In the genomic region with DNA sequence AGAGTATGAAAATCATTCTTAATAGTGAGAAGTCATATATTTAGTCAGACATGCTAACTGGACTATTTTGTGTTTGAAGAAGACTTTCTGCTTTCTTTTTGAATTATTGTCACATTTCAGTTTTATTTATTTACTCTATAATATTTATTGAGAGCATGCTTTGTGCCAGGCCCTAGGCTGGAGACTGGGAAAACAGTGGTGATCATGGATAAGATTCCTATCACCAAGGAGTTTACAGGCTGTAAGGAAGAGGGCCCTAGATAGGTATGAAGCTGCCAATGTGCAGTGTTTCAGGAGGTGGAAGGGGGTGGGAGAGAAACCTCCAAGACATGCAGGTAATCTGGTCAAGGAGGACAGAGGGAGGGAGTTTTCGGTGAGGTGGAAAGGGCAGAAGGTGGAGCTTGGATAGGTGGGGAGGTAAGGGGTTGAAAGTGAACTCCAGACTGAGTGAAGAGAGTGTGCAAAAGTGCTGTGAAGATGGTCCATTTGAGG, we compare ENCODE assay signal across 24 cellular contexts.
"Had no signal": no experiment of that assay in that cellular context is flagged by ENCODE, and none has a peak within 500 bp of the region (broad histone marks: within the 10 kb centered on the region; RNA-seq: fewer than 3 reads in every experiment).

No MANE protein-coding gene starts in this region.

- H3K4me3 Mint-ChIP-seq: activated CD4-positive, alpha-beta memory T cell treated with anti-CD3 and anti-CD28 coated beads, Interleukin-2, amount 10 ng/mL, durations not matched to agents 7 days and 5 days; activated CD4-positive, alpha-beta T cell treated with anti-CD3 and anti-CD28 coated beads, Interleukin-2, amount 10 ng/mL, durations not matched to agents 7 days and 5 days; activated T-cell treated with anti-CD3 and anti-CD28 coated beads, Interleukin-2, amount 50 U/mL, for 24 hours; neural crest cell; stimulated activated naive CD8-positive, alpha-beta T cell treated with anti-CD3 and anti-CD28 coated beads, Interleukin-15, Interleukin-2, amounts not matched to agents 100 ng/mL and 50 ng/mL, for 24 hours; T-cell had no signal

- H3K36me3 ChIP-seq: brain microvascular endothelial cell, thoracic aorta had no signal

- H3K36me3 Mint-ChIP-seq: activated naive CD4-positive, alpha-beta T cell treated with anti-CD3 and anti-CD28 coated beads, Interleukin-2, amount 50 U/mL, for 72 hours had no signal

- H3K4me3 ChIP-seq: coronary artery, dorsolateral prefrontal cortex, spleen, thoracic aorta had no signal

- H3K9me3 ChIP-seq: spleen, thoracic aorta had no signal

- DNase-seq: activated CD4-positive, alpha-beta memory T cell treated with anti-CD3 and anti-CD28 coated beads, Interleukin-2, amount 10 ng/mL, durations not matched to agents 7 days and 5 days; activated CD4-positive, alpha-beta T cell treated with anti-CD3 and anti-CD28 coated beads for 1 hour; activated CD4-positive, alpha-beta T cell treated with anti-CD3 and anti-CD28 coated beads, Interleukin-2, amount 10 ng/mL, durations not matched to agents 7 days and 5 days; activated CD8-positive, alpha-beta memory T cell treated with anti-CD3 and anti-CD28 coated beads, Interleukin-2, amount 50 U/mL, for 48 hours; activated gamma-delta T cell treated with Interleukin-2 at 50 U/mL for 16 hours; activated T-cell treated with anti-CD3 and anti-CD28 coated beads, Interleukin-2, amount 50 U/mL, for 24 hours; amniotic stem cell; brain microvascular endothelial cell; dorsolateral prefrontal cortex; effector memory CD4-positive, alpha-beta T cell; islet precursor cell; left ventricle myocardium superior; occipital lobe; right cardiac atrium; spleen; T-cell; T-helper 9 cell; trophoblast cell had no signal

- H3K4me1 Mint-ChIP-seq: activated CD4-positive, alpha-beta memory T cell treated with anti-CD3 and anti-CD28 coated beads, Interleukin-2, amount 10 ng/mL, durations not matched to agents 7 days and 5 days; neural crest cell had no signal

- H3K27ac ChIP-seq: brain microvascular endothelial cell, coronary artery, dorsolateral prefrontal cortex, parathyroid adenoma, spleen, thoracic aorta had no signal

- H3K27me3 ChIP-seq: brain microvascular endothelial cell, dorsolateral prefrontal cortex, spleen had no signal

- H3K9me3 Mint-ChIP-seq: activated CD4-positive, alpha-beta memory T cell treated with anti-CD3 and anti-CD28 coated beads, Interleukin-2, amount 10 ng/mL, durations not matched to agents 7 days and 5 days; activated CD4-positive, alpha-beta T cell treated with anti-CD3 and anti-CD28 coated beads, Interleukin-2, amount 10 ng/mL, durations not matched to agents 7 days and 5 days; activated naive CD4-positive, alpha-beta T cell treated with anti-CD3 and anti-CD28 coated beads, Interleukin-2, amount 50 U/mL, for 72 hours; activated T-cell treated with anti-CD3 and anti-CD28 coated beads, Interleukin-2, amount 50 U/mL, for 24 hours; neural crest cell; stimulated activated naive CD8-positive, alpha-beta T cell treated with anti-CD3 and anti-CD28 coated beads, Interleukin-15, Interleukin-2, amounts not matched to agents 100 ng/mL and 50 ng/mL, for 24 hours; T-cell had no signal

- H3K27ac Mint-ChIP-seq: activated CD4-positive, alpha-beta memory T cell treated with anti-CD3 and anti-CD28 coated beads, Interleukin-2, amount 10 ng/mL, durations not matched to agents 7 days and 5 days; activated CD4-positive, alpha-beta T cell treated with anti-CD3 and anti-CD28 coated beads, Interleukin-2, amount 10 ng/mL, durations not matched to agents 7 days and 5 days; activated naive CD4-positive, alpha-beta T cell treated with anti-CD3 and anti-CD28 coated beads, Interleukin-2, amount 50 U/mL, for 72 hours; stimulated activated naive CD8-positive, alpha-beta T cell treated with anti-CD3 and anti-CD28 coated beads, Interleukin-15, Interleukin-2, amounts not matched to agents 100 ng/mL and 50 ng/mL, for 24 hours had no signal

- ATAC-seq: activated naive CD4-positive, alpha-beta T cell treated with anti-CD3 and anti-CD28 coated beads, Interleukin-2, amount 50 U/mL, for 72 hours; left ventricle myocardium superior; right cardiac atrium; T-cell had no signal

- H3K4me1 ChIP-seq: parathyroid adenoma had no signal

- H3K27me3 Mint-ChIP-seq: activated CD4-positive, alpha-beta memory T cell treated with anti-CD3 and anti-CD28 coated beads, Interleukin-2, amount 10 ng/mL, durations not matched to agents 7 days and 5 days; activated CD4-positive, alpha-beta T cell treated with anti-CD3 and anti-CD28 coated beads, Interleukin-2, amount 10 ng/mL, durations not matched to agents 7 days and 5 days; activated T-cell treated with anti-CD3 and anti-CD28 coated beads, Interleukin-2, amount 50 U/mL, for 24 hours; stimulated activated naive CD8-positive, alpha-beta T cell treated with anti-CD3 and anti-CD28 coated beads, Interleukin-15, Interleukin-2, amounts not matched to agents 100 ng/mL and 50 ng/mL, for 24 hours; T-cell had no signal
